11 cellular contexts compared by ENCODE assay signal in the genomic region with DNA sequence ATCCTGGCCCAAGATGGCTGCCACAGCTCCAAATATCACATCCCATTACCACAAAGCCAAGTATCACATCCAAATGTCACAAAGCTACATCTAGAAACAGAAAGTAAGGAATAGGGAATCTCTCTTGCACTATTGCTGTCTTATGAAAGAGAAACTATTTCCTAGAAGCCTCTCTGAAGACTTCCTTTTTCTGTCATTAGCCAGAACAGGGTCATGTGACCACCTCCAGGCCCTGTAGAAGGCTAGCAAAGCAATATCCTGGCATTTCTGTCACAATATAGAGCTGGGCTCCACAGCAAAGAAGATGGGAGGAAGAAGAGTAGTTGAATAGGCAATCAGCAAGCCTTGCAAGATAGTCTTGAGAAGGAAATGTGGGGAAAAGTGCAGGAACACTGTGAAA.
DNase-seq lines count a peak whose midpoint lies in the region; ATAC-seq and TF ChIP-seq lines count a peak whose summit lies in the region.
"Had no signal": no experiment of that assay in that cellular context is flagged by ENCODE, and none has a peak within 500 bp of the region (broad histone marks: within the 10 kb centered on the region; RNA-seq: fewer than 3 reads in every experiment).

No MANE protein-coding gene starts in this region.

- TF ChIP-seq CTCF in osteoblast (IDR thresholded peaks at IDR 0.05; ENCODE audit: extremely low read depth, low read depth, low read length) (no peak), esophagus muscularis mucosa (IDR thresholded peaks at IDR 0.05) (no peak)

- H2AFZ ChIP-seq in osteoblast (ENCODE audit: low read length) = peak overlapping the region; percentile 15
- H2AFZ ChIP-seq: hepatocyte had no signal

- TF ChIP-seq EP300 in esophagus muscularis mucosa (IDR thresholded peaks at IDR 0.05) = no peak

- H4K20me1 ChIP-seq in osteoblast (ENCODE audit: insufficient read depth, low read length) = no peaks in the 10 kb centered on the region

- H3K27me3 ChIP-seq in osteoblast (ENCODE audit: insufficient read depth, low read length) (no peaks in the 10 kb centered on the region), esophagus muscularis mucosa (no peaks in the 10 kb centered on the region)
- H3K27me3 ChIP-seq: hepatocyte had no signal

- DNase-seq in SKM-1 treated with dmso at 0.1 percent for 144 hours (lab: John Stamatoyannopoulos, UW; ENCODE audit: unreplicated experiment) = peak; percentile 92
- DNase-seq in osteoblast (ENCODE audit: insufficient read length, low spot score, missing footprints) = no peak
- DNase-seq in GM03348 (ENCODE audit: low spot score) = no peak
- no peak for DNase-seq in esophagus muscularis mucosa (ENCODE audit: extremely low spot score)
- DNase-seq: DMS153, NCI-H187 had no signal

- no peak for TF ChIP-seq POLR2A in esophagus muscularis mucosa (IDR thresholded peaks at IDR 0.05; ENCODE audit: low read depth)

- intact Hi-C loops in esophagus muscularis mucosa (cut with DNase I) = no loop called here

- H3K4me2 ChIP-seq in osteoblast (ENCODE audit: insufficient read depth, low read length) = no peak overlapping the region
- H3K4me2 ChIP-seq: hepatocyte had no signal

- no peaks in the 10 kb centered on the region for H3K79me2 ChIP-seq in osteoblast (ENCODE audit: insufficient read depth, low read length)
- H3K79me2 ChIP-seq: hepatocyte had no signal

- H3K4me1 ChIP-seq in osteoblast (ENCODE audit: insufficient read depth, low read length) (peaks cover 44% of the 10 kb centered on the region), esophagus muscularis mucosa (peaks cover 16 to 29% (median 17%) of the 10 kb centered on the region in 4 donors)

- ATAC-seq in GM19395 (IDR thresholded peaks at IDR 0.05; ENCODE audit: unreplicated experiment) (peak; percentile 71), HG03442 (IDR thresholded peaks at IDR 0.05; ENCODE audit: unreplicated experiment) (peak; percentile 66), HG03457 (IDR thresholded peaks at IDR 0.05; ENCODE audit: unreplicated experiment) (no peak), GM18858 (IDR thresholded peaks at IDR 0.05; ENCODE audit: unreplicated experiment) (no peak)

- H3K27ac ChIP-seq in osteoblast (ENCODE audit: low read depth, low read length) (peak overlapping the region; percentile 8), esophagus muscularis mucosa (replicated peaks in 1 of 4) (no peak overlapping the region)
- H3K27ac ChIP-seq: hepatocyte had no signal

- H3K9me3 ChIP-seq in osteoblast (ENCODE audit: low read depth, low read length) = no peaks in the 10 kb centered on the region
- no peaks in the 10 kb centered on the region for H3K9me3 ChIP-seq in esophagus muscularis mucosa

- H3K4me3 ChIP-seq in osteoblast (ENCODE audit: insufficient read depth, low read length) (no peak overlapping the region), esophagus muscularis mucosa (no peak overlapping the region)
- H3K4me3 ChIP-seq: hepatocyte had no signal

- no peaks in the 10 kb centered on the region for H3K36me3 ChIP-seq in osteoblast (ENCODE audit: insufficient read depth, low read length)
- H3K36me3 ChIP-seq in esophagus muscularis mucosa = no peaks in the 10 kb centered on the region

Comparison
In these comparisons a context has a peak if more than half of its experiments do, and no peak if none do; other contexts are left out.
1. ATAC-seq: peak in GM19395 (single experiment) and HG03442 (single experiment); none in HG03457 (single experiment) and GM18858 (single experiment).